In genomic region chr5:42944989-42945388, GRCh38 we compare ENCODE assay signal across 13 cellular contexts.
DNase-seq lines count a peak whose midpoint lies in the region; TF ChIP-seq lines count a peak whose summit lies in the region.
"Had no signal": no experiment of that assay in that cellular context is flagged by ENCODE, and none has a peak within 500 bp of the region (broad histone marks: within the 10 kb centered on the region; RNA-seq: fewer than 3 reads in every experiment).

No MANE protein-coding gene starts in this region.

- H4K20me1 ChIP-seq in SK-N-SH (ENCODE audit: insufficient read depth) (no peaks in the 10 kb centered on the region), smooth muscle cell (ENCODE audit: low read depth) (no peaks in the 10 kb centered on the region)

- no peak for TF ChIP-seq CTCF in MCF 10A (IDR thresholded peaks at IDR 0.05; ENCODE audit: unreplicated experiment)
- TF ChIP-seq CTCF in breast epithelium (IDR thresholded peaks at IDR 0.05): no peak
- no peak for TF ChIP-seq CTCF in SK-N-SH (IDR thresholded peaks at IDR 0.05)
- no peak for TF ChIP-seq CTCF in smooth muscle cell (IDR thresholded peaks at IDR 0.05; ENCODE audit: borderline replicate concordance, insufficient read depth, poor library complexity, severe bottlenecking)
- no peak for TF ChIP-seq CTCF in esophagus squamous epithelium (IDR thresholded peaks at IDR 0.05)

- H3K79me2 ChIP-seq in SK-N-SH (ENCODE audit: insufficient read depth): no peaks in the 10 kb centered on the region
- no peaks in the 10 kb centered on the region for H3K79me2 ChIP-seq in smooth muscle cell (ENCODE audit: low read depth)

- H3K27me3 ChIP-seq in breast epithelium (peaks cover 0 to 22% of the 10 kb centered on the region in 2 donors), SK-N-SH (ENCODE audit: insufficient read depth) (peaks cover 27% of the 10 kb centered on the region; the same call in 1 of the 2 replicates), smooth muscle cell (ENCODE audit: low read depth) (no peaks in the 10 kb centered on the region), esophagus squamous epithelium (peaks cover 5 to 98% (median 6%) of the 10 kb centered on the region in 4 donors)
- H3K27me3 ChIP-seq: ascending aorta had no signal

- H3K4me1 ChIP-seq in breast epithelium (no peaks in the 10 kb centered on the region), SK-N-SH (ENCODE audit: control insufficient read depth in 1 of 2, insufficient read depth in 2 of 2, low read depth in 1 of 2, low read length in 1 of 2) (no peaks in the 10 kb centered on the region; a peak in 1 of 4 replicates), smooth muscle cell (ENCODE audit: low read depth) (peaks cover 4% of the 10 kb centered on the region), esophagus squamous epithelium (peaks cover 0 to 35% (median 9%) of the 10 kb centered on the region in 3 donors)

- H3K9ac ChIP-seq in SK-N-SH: no peak overlapping the region; the same call in 1 of the 2 replicates
- no peak overlapping the region for H3K9ac ChIP-seq in smooth muscle cell (ENCODE audit: low read depth)

- TF ChIP-seq RAD21 in SK-N-SH (IDR thresholded peaks at IDR 0.05; ENCODE audit: low read length): no peak

- H3K27ac Mint-ChIP-seq in MCF 10A (ENCODE audit: low read depth, unreplicated experiment): peak overlapping the region; percentile 54
- no peak overlapping the region for H3K27ac Mint-ChIP-seq in activated naive CD8-positive, alpha-beta T cell treated with anti-CD3 and anti-CD28 coated beads for 36 hours
- H3K27ac Mint-ChIP-seq: activated CD8-positive, alpha-beta T cell treated with anti-CD3 and anti-CD28 coated beads for 36 hours had no signal

- H3K4me1 Mint-ChIP-seq in MCF 10A (ENCODE audit: insufficient read depth, unreplicated experiment): peaks cover 8% of the 10 kb centered on the region
- H3K4me1 Mint-ChIP-seq in activated naive CD8-positive, alpha-beta T cell treated with anti-CD3 and anti-CD28 coated beads for 36 hours: peaks cover 21% of the 10 kb centered on the region
- H3K4me1 Mint-ChIP-seq: neural crest cell had no signal

- no peaks in the 10 kb centered on the region for H3K9me3 Mint-ChIP-seq in MCF 10A (ENCODE audit: unreplicated experiment)
- H3K9me3 Mint-ChIP-seq in activated naive CD8-positive, alpha-beta T cell treated with anti-CD3 and anti-CD28 coated beads for 36 hours: no peaks in the 10 kb centered on the region
- H3K9me3 Mint-ChIP-seq: activated CD8-positive, alpha-beta T cell treated with anti-CD3 and anti-CD28 coated beads for 36 hours; neural crest cell had no signal

- POLR2A ChIA-PET in MCF 10A (lab: Yijun Ruan, JAX): no interaction called here
- POLR2A ChIA-PET in SK-N-SH (lab: Yijun Ruan, JAX): no interaction called here

- H3K4me3 ChIP-seq in breast epithelium: no peak overlapping the region
- no peak overlapping the region for H3K4me3 ChIP-seq in SK-N-SH (ENCODE audit: low read depth in 2 of 2, low read length in 1 of 2)
- no peak overlapping the region for H3K4me3 ChIP-seq in smooth muscle cell
- H3K4me3 ChIP-seq in esophagus squamous epithelium: no peak overlapping the region

- 5% methylated on average over 5 of the region's 5 CpGs for WGBS in SK-N-SH (ENCODE audit: low lambda C conversion rate)
- 72% methylated on average over 5 of the region's 5 CpGs for WGBS in smooth muscle cell (ENCODE audit: low lambda C conversion rate)
- 64 to 69% methylated on average over 5 of the region's 5 CpGs for WGBS in esophagus squamous epithelium, 2 donors

- no peaks in the 10 kb centered on the region for H3K36me3 ChIP-seq in breast epithelium
- no peaks in the 10 kb centered on the region for H3K36me3 ChIP-seq in SK-N-SH (replicated peaks in 1 of 2; ENCODE audit: control insufficient read depth in 1 of 2, insufficient read depth in 2 of 2, low read length in 1 of 2)
- H3K36me3 ChIP-seq in smooth muscle cell (ENCODE audit: low read depth): no peaks in the 10 kb centered on the region
- no peaks in the 10 kb centered on the region for H3K36me3 ChIP-seq in esophagus squamous epithelium
- H3K36me3 ChIP-seq: ascending aorta had no signal

- 0 out of 2 replicates have a peak overlapping the region, but pooled peaks have one; percentile 60 for H2AFZ ChIP-seq in SK-N-SH (ENCODE audit: low read depth)
- no peak overlapping the region for H2AFZ ChIP-seq in smooth muscle cell (ENCODE audit: low read depth)

- no peak for TF ChIP-seq POLR2A in breast epithelium (IDR thresholded peaks at IDR 0.05)
- TF ChIP-seq POLR2A in esophagus squamous epithelium (IDR thresholded peaks at IDR 0.05): no peak

- no peaks in the 10 kb centered on the region for H3K9me2 ChIP-seq in SK-N-SH

- no peak overlapping the region for H3K4me3 Mint-ChIP-seq in MCF 10A (ENCODE audit: unreplicated experiment)
- H3K4me3 Mint-ChIP-seq in activated naive CD8-positive, alpha-beta T cell treated with anti-CD3 and anti-CD28 coated beads for 36 hours: no peak overlapping the region
- H3K4me3 Mint-ChIP-seq: activated CD8-positive, alpha-beta T cell treated with anti-CD3 and anti-CD28 coated beads for 36 hours; neural crest cell had no signal

- H3K9me3 ChIP-seq in breast epithelium (no peaks in the 10 kb centered on the region), SK-N-SH (no peaks in the 10 kb centered on the region), smooth muscle cell (replicated peaks; ENCODE audit: low read depth) (no peaks in the 10 kb centered on the region), esophagus squamous epithelium (no peaks in the 10 kb centered on the region)
- H3K9me3 ChIP-seq: ascending aorta had no signal

- H3K27ac ChIP-seq in breast epithelium: no peak overlapping the region
- peak overlapping the region; percentile 18 to 71; a peak in 3 of 4 replicates for H3K27ac ChIP-seq in SK-N-SH (ENCODE audit: low read depth in 2 of 2, low read length in 1 of 2)
- H3K27ac ChIP-seq in smooth muscle cell (ENCODE audit: low read depth): peak overlapping the region; percentile 54
- H3K27ac ChIP-seq in esophagus squamous epithelium: no peak overlapping the region
- H3K27ac ChIP-seq: ascending aorta had no signal

- DNase-seq in MCF 10A (ENCODE audit: unreplicated experiment): peak; percentile 89
- DNase-seq in breast epithelium (ENCODE audit: low spot score in 2 of 2): no peak
- no peak for DNase-seq in SK-N-SH
- DNase-seq in fibroblast of peridontal ligament (ENCODE audit: extremely low read depth): peak; percentile 82
- no peak for DNase-seq in smooth muscle cell (lab: John Stamatoyannopoulos, UW; ENCODE audit: unreplicated experiment)
- no peak for DNase-seq in activated naive CD8-positive, alpha-beta T cell treated with anti-CD3 and anti-CD28 coated beads for 36 hours
- DNase-seq in esophagus squamous epithelium (lab: John Stamatoyannopoulos, UW): no peak
- no peak for DNase-seq in activated CD8-positive, alpha-beta memory T cell treated with anti-CD3 and anti-CD28 coated beads for 24 hours
- DNase-seq: activated CD8-positive, alpha-beta T cell treated with anti-CD3 and anti-CD28 coated beads for 36 hours; AML-193; NCI-H1417 treated with DMSO at 0.1 percent for 48 hours had no signal

- no peaks in the 10 kb centered on the region for H3K27me3 Mint-ChIP-seq in MCF 10A (ENCODE audit: insufficient read depth, unreplicated experiment)
- no peaks in the 10 kb centered on the region for H3K27me3 Mint-ChIP-seq in activated naive CD8-positive, alpha-beta T cell treated with anti-CD3 and anti-CD28 coated beads for 36 hours
- H3K27me3 Mint-ChIP-seq: activated CD8-positive, alpha-beta T cell treated with anti-CD3 and anti-CD28 coated beads for 36 hours had no signal

- H3K4me2 ChIP-seq in SK-N-SH: peak overlapping the region; percentile 69; the same call in 1 of the 2 replicates
- peak overlapping the region; percentile 2 for H3K4me2 ChIP-seq in smooth muscle cell

- intact Hi-C loops in MCF 10A (cut with micrococcal nuclease): loop anchor here (1.0 kb wide), 1 partner anchor 63 kb away; no protein-coding TSS in a partner anchor
- intact Hi-C loops in breast epithelium (cut with DNase I; ENCODE audit: low total_unique reads): loop anchor here (5.0 kb wide), 1 partner anchor 452 kb away; no protein-coding TSS in a partner anchor
- intact Hi-C loops in esophagus squamous epithelium (cut with DNase I): no loop called here

- TF ChIP-seq EP300 in SK-N-SH (IDR thresholded peaks at IDR 0.05; ENCODE audit: borderline replicate concordance in 1 of 2, low read depth in 1 of 2, low read length in 1 of 2): no peak

- peaks cover 20% of the 10 kb centered on the region for H3F3A ChIP-seq in SK-N-SH (replicated peaks; ENCODE audit: insufficient read depth)
- H3F3A ChIP-seq in smooth muscle cell (ENCODE audit: low read depth): peaks cover 9% of the 10 kb centered on the region

- BruUV-seq in MCF 10A (replicated peaks; lab: Mats Ljungman, UMichigan): no TSS peak

- CTCF ChIA-PET in MCF 10A (lab: Yijun Ruan, JAX): interaction anchor here (0.9 kb wide), 2 partner anchors 49 to 157 kb away, joined by 3 read pairs; no protein-coding TSS in a partner anchor
- CTCF ChIA-PET in SK-N-SH (lab: Yijun Ruan, JAX): no interaction called here

- H3K36me3 Mint-ChIP-seq in MCF 10A (ENCODE audit: insufficient read depth, unreplicated experiment): no peaks in the 10 kb centered on the region
- no peaks in the 10 kb centered on the region for H3K36me3 Mint-ChIP-seq in activated naive CD8-positive, alpha-beta T cell treated with anti-CD3 and anti-CD28 coated beads for 36 hours

TF ChIP-seq in SK-N-SH, 30 proteins besides CTCF, POLR2A, EP300 and RAD21 (continues in another document):
- TF ChIP-seq USF1 (IDR thresholded peaks at IDR 0.05; ENCODE audit: borderline replicate concordance, low read depth): no peak
- peak; percentile 58 for TF ChIP-seq MAX (IDR thresholded peaks at IDR 0.05; ENCODE audit: low read depth)

Comparison
In these comparisons a context has a peak if more than half of its experiments do, and no peak if none do; other contexts are left out.
1. DNase-seq: peak in MCF 10A (single experiment) and fibroblast of peridontal ligament (single experiment); none in breast epithelium (0 of 2), SK-N-SH (single experiment), smooth muscle cell (single experiment), activated naive CD8-positive, alpha-beta T cell treated with anti-CD3 and anti-CD28 coated beads for 36 hours (single experiment), esophagus squamous epithelium (single experiment) and activated CD8-positive, alpha-beta memory T cell treated with anti-CD3 and anti-CD28 coated beads for 24 hours (single experiment).
2. H3K27ac ChIP-seq: peak in SK-N-SH (2 of 2) and smooth muscle cell (single experiment); none in breast epithelium (0 of 2) and esophagus squamous epithelium (0 of 4).